Comparison of ENCODE assay signal across 27 cellular contexts in the genomic region with DNA sequence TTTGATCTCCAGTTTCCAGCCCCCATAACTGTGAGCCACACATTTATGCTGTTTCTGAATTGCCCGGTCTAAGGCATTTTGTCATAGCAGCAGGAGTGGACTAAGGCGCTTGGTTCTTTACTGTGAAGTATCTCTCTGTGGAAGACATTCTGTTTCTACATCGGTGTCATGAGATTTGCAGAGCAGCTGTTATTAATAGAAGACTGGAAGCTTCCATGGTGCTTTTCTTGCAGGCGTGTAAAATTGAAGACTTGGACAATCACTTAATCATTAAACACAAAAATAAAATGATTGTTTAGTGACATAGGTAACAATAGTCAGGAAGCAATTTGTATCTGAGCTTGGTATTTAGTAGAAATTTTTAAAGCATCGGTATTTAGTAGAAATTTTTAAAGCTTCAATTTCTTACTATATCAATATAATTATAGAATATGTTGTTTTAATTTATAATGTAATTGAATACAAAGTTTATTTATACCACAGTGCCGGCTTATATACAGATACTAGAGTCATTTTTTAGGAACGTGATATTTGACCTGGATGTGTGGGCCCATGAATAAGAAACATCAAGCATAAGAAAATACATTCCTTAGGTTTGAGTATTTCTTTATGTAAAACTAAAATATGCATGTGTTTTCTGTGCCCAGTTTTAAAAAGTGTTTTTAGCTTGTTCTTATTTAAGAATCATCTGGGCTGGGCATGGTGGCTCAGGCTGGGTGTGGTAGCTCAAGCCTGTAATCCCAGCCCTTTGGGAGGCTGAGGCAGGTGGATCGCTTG.
"Had no signal": no experiment of that assay in that cellular context is flagged by ENCODE, and none has a peak within 500 bp of the region (broad histone marks: within the 10 kb centered on the region; RNA-seq: fewer than 3 reads in every experiment).

No MANE protein-coding gene starts in this region.

- H3K4me1 ChIP-seq: pancreas, prostate gland, tibial artery, upper lobe of right lung had no signal

- H3K4me2 ChIP-seq: smooth muscle cell had no signal

- DNase-seq: activated CD4-positive, alpha-beta memory T cell treated with anti-CD3 and anti-CD28 coated beads for 36 hours; activated CD4-positive, alpha-beta T cell treated with anti-CD3 and anti-CD28 coated beads, Interleukin-2, amount 10 ng/mL, durations not matched to agents 24 days and 14 days; activated CD4-positive, CD25-positive, alpha-beta regulatory T cell treated with anti-CD3 and anti-CD28 coated beads, Interleukin-2, amount 50 U/mL, for 72 hours; activated CD8-positive, alpha-beta memory T cell treated with anti-CD3 and anti-CD28 coated beads, Interleukin-2, amount 50 U/mL, for 4 hours; activated gamma-delta T cell; activated naive CD4-positive, alpha-beta T cell treated with anti-CD3 and anti-CD28 coated beads, Interleukin-2, amount 10 ng/mL, durations not matched to agents 7 days and 5 days; activated naive CD8-positive, alpha-beta T cell treated with anti-CD3 and anti-CD28 coated beads, Interleukin-2, amount 10 ng/mL, durations not matched to agents 7 days and 5 days; activated T-cell treated with anti-CD3 and anti-CD28 coated beads, Interleukin-2, amount 50 U/mL, for 1 hour; amygdala; caudate nucleus; cortex of kidney; head of caudate nucleus; hippocampal formation; left colon; mammary epithelial cell; nephron progenitor cell; retina; stimulated activated CD4-positive, alpha-beta T cell treated with anti-CD3 and anti-CD28 coated beads, Interleukin-2, amount 100 ng/mL, for 24 hours; stimulated activated naive B cell treated with anti-CD40 and anti-IgM and Interleukin-4, amounts not matched to agents 10 μg/mL and 1 μg/mL and 100 μg/mL, for 72 hours; T-helper 9 cell; tibial artery; upper lobe of right lung had no signal

- H3K36me3 ChIP-seq: neutrophil, pancreas, prostate gland, suprapubic skin, tibial artery, upper lobe of right lung had no signal

- H3K27me3 ChIP-seq: neutrophil, pancreas, tibial artery, upper lobe of right lung had no signal

- H3K4me3 ChIP-seq: pancreas, prostate gland, smooth muscle cell, suprapubic skin, tibial artery, upper lobe of right lung had no signal

- H3K27ac ChIP-seq: neutrophil, pancreas, prostate gland, suprapubic skin, tibial artery, upper lobe of right lung had no signal

- H3K9me3 ChIP-seq: neutrophil, pancreas, prostate gland, suprapubic skin, tibial artery, upper lobe of right lung had no signal
